1 cellular context compared by ENCODE assay signal in genomic region chr13:98275711-98276171, GRCh38.
TF ChIP-seq lines count a peak whose summit lies in the region.

No MANE protein-coding gene starts in this region.

TF ChIP-seq in neural cell, 6 proteins besides CTCF, POLR2A, EP300 and RAD21 (continued from another document):
- no peak for TF ChIP-seq SMC3 (conservative IDR thresholded peaks at IDR 0.05; ENCODE audit: poor library complexity)
